ENCODE assay signal across 8 cellular contexts in genomic region chrX:54182864-54183613, GRCh38. TPM values are rescaled to one million over a fixed set of nuclear protein-coding genes. Genes with fewer than 3 reads are reported as not detected.
A peak's percentile ranks its signal among the peaks of the same experiment; 100 is the strongest.
DNase-seq lines count a peak whose midpoint lies in the region; ATAC-seq and TF ChIP-seq lines count a peak whose summit lies in the region.

Gene FAM120C, minus strand, starts transcription at chrX:54183254. Its CDS starts 56 bp downstream, at chrX:54183198.

- no peaks in the 10 kb centered on the region for H3K9me2 ChIP-seq in Karpas-422 (replicated peaks; ENCODE audit: insufficient read depth, low read length)

- peaks cover 5% of the 10 kb centered on the region for H3K9me3 Mint-ChIP-seq in nephron

- no peaks in the 10 kb centered on the region for H3K27me3 Mint-ChIP-seq in nephron (ENCODE audit: low read depth)

- H3K79me2 ChIP-seq in Karpas-422 (ENCODE audit: low read length) = peaks cover 49% of the 10 kb centered on the region

- H3K27ac ChIP-seq in Karpas-422 (ENCODE audit: low read length) (peak within 1 kb of the TSS; percentile 75), RWPE2 (ENCODE audit: poor library complexity, severe bottlenecking) (peak within 1 kb of the TSS; percentile 80)

- H2AFZ ChIP-seq in Karpas-422 (ENCODE audit: low read length) = no peak within 1 kb of the TSS

- peak; percentile 73 for DNase-seq in DMS114 treated with DMSO at 0.1 percent for 48 hours (lab: John Stamatoyannopoulos, UW; ENCODE audit: unreplicated experiment)
- peak; percentile 89 for DNase-seq in Karpas-422
- DNase-seq in RWPE2 (ENCODE audit: low spot score) = peak; percentile 52
- DNase-seq in activated T-helper 9 cell treated with anti-CD3 and anti-CD28 coated beads, Interleukin-2, amount 50 U/mL, for 16 hours (ENCODE audit: low read depth) = peak; percentile 50
- peak; percentile 74 for DNase-seq in fibroblast of pulmonary artery (ENCODE audit: low read depth)
- peak; percentile 79 for DNase-seq in stimulated activated naive CD4-positive, alpha-beta T cell treated with Interleukin-2 at 50 U/mL for 16 hours (lab: John Stamatoyannopoulos, UW)

- no peaks in the 10 kb centered on the region for H3K36me3 Mint-ChIP-seq in nephron (ENCODE audit: low read depth)

- H3K4me2 ChIP-seq in Karpas-422 (ENCODE audit: low read depth, low read length, poor library complexity, severe bottlenecking) = peak within 1 kb of the TSS; percentile 92

- peaks cover 30% of the 10 kb centered on the region for H3K4me1 Mint-ChIP-seq in nephron

- no peaks in the 10 kb centered on the region for H4K20me1 ChIP-seq in Karpas-422 (ENCODE audit: insufficient read depth, low read depth, low read length)

- H3K4me3 Mint-ChIP-seq in nephron = peak within 1 kb of the TSS; percentile 86 to 88 (median 88)

- peak within 1 kb of the TSS; percentile 87 to 99 (median 95) for H3K27ac Mint-ChIP-seq in nephron

- peak; percentile 66 for ATAC-seq in GM21717 (IDR thresholded peaks at IDR 0.05; ENCODE audit: unreplicated experiment)
- peak; percentile 52 for ATAC-seq in RWPE2 (ENCODE audit: low read depth)

- peak within 1 kb of the TSS; percentile 95 for H3K9ac ChIP-seq in Karpas-422 (ENCODE audit: low read length)

- H3K27me3 ChIP-seq in Karpas-422 (ENCODE audit: low read length) = no peaks in the 10 kb centered on the region
- no peaks in the 10 kb centered on the region for H3K27me3 ChIP-seq in RWPE2 (ENCODE audit: insufficient read depth, poor library complexity, severe bottlenecking)

- H3K4me3 ChIP-seq in Karpas-422 (ENCODE audit: low read length) = peak within 1 kb of the TSS; percentile 74
- H3K4me3 ChIP-seq in RWPE2 (ENCODE audit: severe bottlenecking) = peak within 1 kb of the TSS; percentile 85
- H3K4me3 ChIP-seq in fibroblast of pulmonary artery (replicated peaks; ENCODE audit: low read depth, low read length) = peak within 1 kb of the TSS; percentile 65

- H3K36me3 ChIP-seq in Karpas-422 (ENCODE audit: insufficient read depth, low read length) = peaks cover 6% of the 10 kb centered on the region; the same call in 1 of the 2 replicates
- no peaks in the 10 kb centered on the region for H3K36me3 ChIP-seq in RWPE2 (ENCODE audit: low read depth)

- H3K9me3 ChIP-seq in Karpas-422 (ENCODE audit: low read length) = no peaks in the 10 kb centered on the region
- H3K9me3 ChIP-seq in RWPE2 (ENCODE audit: severe bottlenecking) = no peaks in the 10 kb centered on the region

- peaks cover 33% of the 10 kb centered on the region for H3K4me1 ChIP-seq in Karpas-422 (ENCODE audit: low read length)
- H3K4me1 ChIP-seq in RWPE2 (ENCODE audit: insufficient read depth, poor library complexity, severe bottlenecking) = peaks cover 19% of the 10 kb centered on the region

- no peak for TF ChIP-seq CTCF in RWPE2 (IDR thresholded peaks at IDR 0.05; ENCODE audit: poor library complexity, severe bottlenecking)
- no peak for TF ChIP-seq CTCF in fibroblast of pulmonary artery (IDR thresholded peaks at IDR 0.05; ENCODE audit: low read length, missing control alignments)
- no peak for TF ChIP-seq CTCF in nephron (IDR thresholded peaks at IDR 0.05; ENCODE audit: unreplicated experiment in 3 of 3)

RNA-seq across cellular contexts. Expression of gene FAM120C, which starts in this region (rescaled TPM):
- total RNA-seq in Karpas-422 (2014; rRNA removed; shearing (Covaris generic); ENCODE audit: low replicate concordance) = 11.1 and 16.6 TPM in 2 replicates

Comparison
In these comparisons a context has a peak if more than half of its experiments do, and no peak if none do; other contexts are left out.
1. Peak in every context shown above with its lines: DNase-seq, ATAC-seq, H3K4me3 ChIP-seq and H3K27ac ChIP-seq.